In genomic region chr2:204842731-204843490, GRCh38 we compare ENCODE assay signal across 8 cellular contexts.
DNase-seq lines count a peak whose midpoint lies in the region; ATAC-seq and TF ChIP-seq lines count a peak whose summit lies in the region.

No MANE protein-coding gene starts in this region.

- H3K27ac Mint-ChIP-seq in CD14-positive monocyte = no peak overlapping the region

- H3K4me1 ChIP-seq in OCI-LY3 (ENCODE audit: low read length) (peaks cover 9% of the 10 kb centered on the region; the same call in 1 of the 2 replicates), ovary (ENCODE audit: insufficient read depth) (peaks cover 2% of the 10 kb centered on the region)

- no peak for ATAC-seq in HG03175 (IDR thresholded peaks at IDR 0.05; ENCODE audit: unreplicated experiment)

- H4K20me1 ChIP-seq in OCI-LY3 (ENCODE audit: insufficient read depth, low read length) = no peaks in the 10 kb centered on the region

- H3K9ac ChIP-seq in OCI-LY3 (ENCODE audit: low read length) = no peak overlapping the region

- H3K27me3 Mint-ChIP-seq in CD14-positive monocyte (ENCODE audit: low read depth in 3 of 3) = peaks cover 0 to 2% (median 0%) of the 10 kb centered on the region in 3 donors

- TF ChIP-seq POLR2A in ovary (IDR thresholded peaks at IDR 0.05) = no peak

- H3K4me2 ChIP-seq in OCI-LY3 (ENCODE audit: low read length) = no peak overlapping the region

- no peak overlapping the region for H3K27ac ChIP-seq in OCI-LY3 (ENCODE audit: low read length)
- H3K27ac ChIP-seq in ovary = no peak overlapping the region

- H3K27me3 ChIP-seq in OCI-LY3 (ENCODE audit: low read depth, low read length) = no peaks in the 10 kb centered on the region
- H3K27me3 ChIP-seq in ovary = no peaks in the 10 kb centered on the region

- peak; percentile 89 for DNase-seq in AG20443 (ENCODE audit: low spot score)
- DNase-seq in epidermal melanocyte (ENCODE audit: insufficient read length, low spot score) = peak; percentile 31
- DNase-seq in ovary = peak; percentile 16 to 52 (median 35)
- no peak for DNase-seq in CD14-positive monocyte (ENCODE audit: low spot score)
- DNase-seq in NCI-H2081 (lab: John Stamatoyannopoulos, UW) = no peak
- no peak for DNase-seq in SIG-M5 treated with dmso at 0.1 percent for 504 hours (lab: John Stamatoyannopoulos, UW; ENCODE audit: unreplicated experiment)

- 0 out of 2 replicates have a peak overlapping the region, but pooled peaks have one; percentile 0 for H2AFZ ChIP-seq in OCI-LY3 (ENCODE audit: low read depth, low read length)

- no peaks in the 10 kb centered on the region for H3K4me1 Mint-ChIP-seq in CD14-positive monocyte

- 27 to 33% (median 30%) methylated on average over 9 of the region's 9 CpGs for WGBS in ovary, 3 donors

- H3K9me3 ChIP-seq in OCI-LY3 (ENCODE audit: insufficient read depth, low read length) (no peaks in the 10 kb centered on the region), ovary (no peaks in the 10 kb centered on the region)

- peaks cover 0 to 3% (median 0%) of the 10 kb centered on the region in 7 donors for H3K9me3 Mint-ChIP-seq in CD14-positive monocyte

- H3K36me3 ChIP-seq in OCI-LY3 (replicated peaks; ENCODE audit: low read depth, low read length) = no peaks in the 10 kb centered on the region
- no peaks in the 10 kb centered on the region for H3K36me3 ChIP-seq in ovary

- no peak for TF ChIP-seq CTCF in OCI-LY3 (IDR thresholded peaks at IDR 0.05; ENCODE audit: low read depth, low read length)
- TF ChIP-seq CTCF in ovary (IDR thresholded peaks at IDR 0.05) = no peak
- TF ChIP-seq CTCF in CD14-positive monocyte (IDR thresholded peaks at IDR 0.05) = no peak

- no peak overlapping the region for H3K4me3 Mint-ChIP-seq in CD14-positive monocyte

- intact Hi-C loops in ovary (cut with DNase I) = no loop called here
- intact Hi-C loops in CD14-positive monocyte (cut with micrococcal nuclease) = no loop called here

- H3K79me2 ChIP-seq in OCI-LY3 (ENCODE audit: low read length) = no peaks in the 10 kb centered on the region

- H3K36me3 Mint-ChIP-seq in CD14-positive monocyte = no peaks in the 10 kb centered on the region

- no peak for TF ChIP-seq EP300 in ovary (IDR thresholded peaks at IDR 0.05)

- no peak overlapping the region for H3K4me3 ChIP-seq in OCI-LY3 (ENCODE audit: low read length)
- no peak overlapping the region for H3K4me3 ChIP-seq in ovary

Comparison
In these comparisons a context has a peak if more than half of its experiments do, and no peak if none do; other contexts are left out.
1. DNase-seq: peak in AG20443 (single experiment), epidermal melanocyte (single experiment) and ovary (5 of 5); none in CD14-positive monocyte (single experiment), NCI-H2081 (0 of 2) and SIG-M5 treated with dmso at 0.1 percent for 504 hours (single experiment).